12 cellular contexts compared by ENCODE assay signal in genomic region chr3:124773351-124774304, GRCh38. TPM values are rescaled to one million over a fixed set of nuclear protein-coding genes. Genes with fewer than 3 reads are reported as not detected.
DNase-seq lines count a peak whose midpoint lies in the region; ATAC-seq and TF ChIP-seq lines count a peak whose summit lies in the region.
"Had no signal": no experiment of that assay in that cellular context is flagged by ENCODE, and none has a peak within 500 bp of the region (broad histone marks: within the 10 kb centered on the region; RNA-seq: fewer than 3 reads in every experiment).

No MANE protein-coding gene starts in this region.

- H3K4me3 ChIP-seq in cardiac muscle cell = no peak overlapping the region
- no peak overlapping the region for H3K4me3 ChIP-seq in upper lobe of right lung
- no peak overlapping the region for H3K4me3 ChIP-seq in H7 (ENCODE audit: insufficient read depth, low read depth, low read length)
- H3K4me3 ChIP-seq: testis had no signal

- H3K9me3 Mint-ChIP-seq in chondrocyte (ENCODE audit: low read depth) (no peaks in the 10 kb centered on the region), neural crest cell (no peaks in the 10 kb centered on the region)
- H3K9me3 Mint-ChIP-seq: naive B cell had no signal

- H3K27ac ChIP-seq in cardiac muscle cell = peak overlapping the region; percentile 75
- peak overlapping the region; percentile 51 for H3K27ac ChIP-seq in upper lobe of right lung

- no peak for ATAC-seq in left ventricle myocardium superior
- no peak for ATAC-seq in upper lobe of right lung
- no peak for ATAC-seq in HG02884 (IDR thresholded peaks at IDR 0.05; ENCODE audit: unreplicated experiment)
- no peak for ATAC-seq in HG02798 (IDR thresholded peaks at IDR 0.05; ENCODE audit: poor library complexity, unreplicated experiment)

- H3K36me3 Mint-ChIP-seq in chondrocyte (ENCODE audit: low read depth) (peaks cover 24% of the 10 kb centered on the region), neural crest cell (ENCODE audit: low read depth) (peaks cover 7% of the 10 kb centered on the region)
- H3K36me3 Mint-ChIP-seq: naive B cell had no signal

- H3K27me3 Mint-ChIP-seq in chondrocyte (ENCODE audit: low read depth) (no peaks in the 10 kb centered on the region), neural crest cell (ENCODE audit: low read depth) (no peaks in the 10 kb centered on the region)

- TF ChIP-seq CTCF in cardiac muscle cell (IDR thresholded peaks at IDR 0.05; ENCODE audit: low read depth, low read length) (no peak), chondrocyte (IDR thresholded peaks at IDR 0.05) (no peak), neural crest cell (conservative IDR thresholded peaks at IDR 0.05) (no peak), upper lobe of right lung (IDR thresholded peaks at IDR 0.05) (no peak)

- H3K27ac Mint-ChIP-seq in chondrocyte (ENCODE audit: unreplicated experiment) (peak overlapping the region; percentile 93), neural crest cell (ENCODE audit: unreplicated experiment) (peak overlapping the region; percentile 55)
- H3K27ac Mint-ChIP-seq: naive B cell had no signal

- intact Hi-C loops in left ventricle myocardium superior (cut with micrococcal nuclease) (loop anchor here (5.0 kb wide), 1 partner anchor 114 kb away; the partner anchor contains the start of gene ITGB5), upper lobe of right lung (cut with DNase I) (no loop called here)

- H3K27me3 ChIP-seq in cardiac muscle cell (no peaks in the 10 kb centered on the region), upper lobe of right lung (no peaks in the 10 kb centered on the region), H7 (ENCODE audit: control insufficient read depth, insufficient read depth, low read length) (no peaks in the 10 kb centered on the region)
- H3K27me3 ChIP-seq: testis had no signal

- H3K4me1 ChIP-seq in cardiac muscle cell (ENCODE audit: low read depth) = peaks cover 33% of the 10 kb centered on the region
- peaks cover 32% of the 10 kb centered on the region for H3K4me1 ChIP-seq in upper lobe of right lung

- H3K9me3 ChIP-seq in cardiac muscle cell (ENCODE audit: low read depth) (no peaks in the 10 kb centered on the region), upper lobe of right lung (no peaks in the 10 kb centered on the region)
- H3K9me3 ChIP-seq: testis had no signal

- peaks cover 82% of the 10 kb centered on the region for H3K4me1 Mint-ChIP-seq in chondrocyte (ENCODE audit: low read depth)
- peaks cover 61% of the 10 kb centered on the region for H3K4me1 Mint-ChIP-seq in neural crest cell
- H3K4me1 Mint-ChIP-seq: naive B cell had no signal

- DNase-seq in cardiac muscle cell (ENCODE audit: low read depth in 1 of 2, low spot score in 1 of 2) = no peak
- DNase-seq in left ventricle myocardium superior = no peak
- DNase-seq in chondrocyte (ENCODE audit: low spot score) = peak; percentile 90
- DNase-seq in neural crest cell (ENCODE audit: low read depth, low spot score) = no peak
- no peak for DNase-seq in upper lobe of right lung
- DNase-seq in H7 = no peak
- DNase-seq: KG1, naive B cell, NCI-H2081, testis had no signal

- H3K36me3 ChIP-seq in cardiac muscle cell (no peaks in the 10 kb centered on the region), upper lobe of right lung (peaks cover 8% of the 10 kb centered on the region), H7 (replicated peaks; ENCODE audit: control insufficient read depth, insufficient read depth, low read length) (peaks cover 47% of the 10 kb centered on the region)

- H3K4me3 Mint-ChIP-seq in chondrocyte (ENCODE audit: unreplicated experiment) (no peak overlapping the region), neural crest cell (no peak overlapping the region)

RNA-seq across cellular contexts. Expression of gene UMPS, which starts 43.4 kb away (rescaled TPM):
- total RNA-seq in cardiac muscle cell (19.7 and 127 TPM in 2 replicates), left ventricle myocardium superior (7.1 TPM), chondrocyte (16.6 to 24.0 TPM (median 19.4 TPM) in 3 replicates), neural crest cell (55.6 and 70.7 TPM in 2 replicates), upper lobe of right lung (22.2 TPM)
- polyA plus RNA-seq in cardiac muscle cell = 21.3 and 23.2 TPM in 2 replicates
- total RNA-seq in H7 (2014; rRNA removed; shearing (Covaris generic)) = 34.8 and 48.1 TPM in 2 replicates
